ENCODE assay signal across 30 cellular contexts in genomic region chr4:8877780-8878040, GRCh38. TPM values are rescaled to one million over a fixed set of nuclear protein-coding genes. Genes with fewer than 3 reads are reported as not detected.
"Had no signal": no experiment of that assay in that cellular context is flagged by ENCODE, and none has a peak within 500 bp of the region (broad histone marks: within the 10 kb centered on the region; RNA-seq: fewer than 3 reads in every experiment).

No MANE protein-coding gene starts in this region.

- H3K36me3 ChIP-seq: adrenal gland, SJSA1 had no signal

- ATAC-seq: activated CD8-positive, alpha-beta memory T cell treated with anti-CD3 and anti-CD28 coated beads, Interleukin-2, amount 10 ng/mL, durations not matched to agents 7 days and 5 days; activated T-cell treated with anti-CD3 and anti-CD28 coated beads, Interleukin-2, amount 50 U/mL, for 4 hours; PC-3; SK-N-SH treated with all-trans-retinoic acid at 6 μM for 48 hours had no signal

- H3K4me1 Mint-ChIP-seq: activated CD4-positive, alpha-beta T cell treated with anti-CD3 and anti-CD28 coated beads, Interleukin-2, amount 10 ng/mL, durations not matched to agents 24 days and 14 days had no signal

- H3K9me3 Mint-ChIP-seq: activated naive CD4-positive, alpha-beta T cell treated with anti-CD3 and anti-CD28 coated beads for 36 hours; activated T-cell treated with anti-CD3 and anti-CD28 coated beads, Interleukin-2, amount 50 U/mL, for 4 hours; T-helper 2 cell treated with Interferon-gamma antibody and Interleukin-4, amounts not matched to agents 5 μg/mL and 100 μg/mL, for 36 hours had no signal

- H3K4me1 ChIP-seq: adrenal gland, SJSA1 had no signal

- H3K9me3 ChIP-seq: adrenal gland, SJSA1 had no signal

- H3K4me3 ChIP-seq: adrenal gland, SJSA1 had no signal

- H3K27ac Mint-ChIP-seq: activated CD4-positive, alpha-beta T cell treated with anti-CD3 and anti-CD28 coated beads, Interleukin-2, amount 10 ng/mL, durations not matched to agents 24 days and 14 days; activated CD8-positive, alpha-beta memory T cell treated with anti-CD3 and anti-CD28 coated beads, Interleukin-2, amount 10 ng/mL, durations not matched to agents 7 days and 5 days; activated naive CD4-positive, alpha-beta T cell treated with anti-CD3 and anti-CD28 coated beads for 36 hours; activated naive CD8-positive, alpha-beta T cell; T-helper 2 cell treated with Interferon-gamma antibody and Interleukin-4, amounts not matched to agents 5 μg/mL and 100 μg/mL, for 36 hours had no signal

- H3K27ac ChIP-seq: adrenal gland, SJSA1 had no signal

- H3K36me3 Mint-ChIP-seq: activated naive CD8-positive, alpha-beta T cell had no signal

- H3K4me3 Mint-ChIP-seq: activated CD4-positive, alpha-beta T cell treated with anti-CD3 and anti-CD28 coated beads, Interleukin-2, amount 10 ng/mL, durations not matched to agents 24 days and 14 days; activated CD8-positive, alpha-beta memory T cell treated with anti-CD3 and anti-CD28 coated beads, Interleukin-2, amount 10 ng/mL, durations not matched to agents 7 days and 5 days; activated naive CD4-positive, alpha-beta T cell treated with anti-CD3 and anti-CD28 coated beads for 36 hours; activated naive CD8-positive, alpha-beta T cell; activated T-cell treated with anti-CD3 and anti-CD28 coated beads, Interleukin-2, amount 50 U/mL, for 4 hours; T-helper 2 cell treated with Interferon-gamma antibody and Interleukin-4, amounts not matched to agents 5 μg/mL and 100 μg/mL, for 36 hours had no signal

- DNase-seq: activated CD4-positive, alpha-beta T cell treated with anti-CD3 and anti-CD28 coated beads, Interleukin-2, amount 10 ng/mL, durations not matched to agents 24 days and 14 days; activated CD4-positive, alpha-beta T cell treated with anti-CD3 and anti-CD28 coated beads, Interleukin-2, amount 50 U/mL, for 48 hours; activated CD4-positive, CD25-positive, alpha-beta regulatory T cell treated with anti-CD3 and anti-CD28 coated beads, Interleukin-2, amount 50 U/mL, for 72 hours; activated CD8-positive, alpha-beta memory T cell treated with anti-CD3 and anti-CD28 coated beads, Interleukin-2, amount 10 ng/mL, durations not matched to agents 7 days and 5 days; activated gamma-delta T cell; activated naive CD4-positive, alpha-beta T cell treated with anti-CD3 and anti-CD28 coated beads for 36 hours; activated T-cell treated with anti-CD3 and anti-CD28 coated beads, Interleukin-2, amount 50 U/mL, for 4 hours; adrenal gland; anterior cingulate cortex; central memory CD4-positive, alpha-beta T cell; KG1; NCI-H1092 treated with DMSO at 0.1 percent for 48 hours; NCI-H1436; NCI-H1694 treated with DMSO at 0.1 percent for 48 hours; NCI-H2029 treated with DMSO at 0.1 percent for 48 hours; NCI-H345; NCI-H510A; NCI-H526 treated with DMSO at 0.1 percent for 48 hours; PC-3; SHP77; SW 1271 had no signal

RNA-seq across cellular contexts. Expression of gene HMX1, which starts 6.1 kb away (rescaled TPM):
- total RNA-seq: activated CD4-positive, alpha-beta T cell treated with anti-CD3 and anti-CD28 coated beads, Interleukin-2, amount 10 ng/mL, durations not matched to agents 24 days and 14 days; activated CD8-positive, alpha-beta memory T cell treated with anti-CD3 and anti-CD28 coated beads, Interleukin-2, amount 10 ng/mL, durations not matched to agents 7 days and 5 days; activated naive CD4-positive, alpha-beta T cell treated with anti-CD3 and anti-CD28 coated beads for 36 hours; activated T-cell treated with anti-CD3 and anti-CD28 coated beads, Interleukin-2, amount 50 U/mL, for 4 hours; adrenal gland; bronchial epithelial cell; chondrocyte; LHCN-M2; M059J; PC-3; T-helper 1 cell treated with Interleukin-12 subunit alpha and Interleukin-12 subunit beta and Interleukin-4 antibody, amounts not matched to agents 30 ng/mL and 1 ng/mL, for 36 hours had no signal
